ENCODE assay signal across 23 cellular contexts in genomic region chr2:7940120-7940386, GRCh38.
A peak's percentile ranks its signal among the peaks of the same experiment; 100 is the strongest.
DNase-seq lines count a peak whose midpoint lies in the region; ATAC-seq and TF ChIP-seq lines count a peak whose summit lies in the region.
"Had no signal": no experiment of that assay in that cellular context is flagged by ENCODE, and none has a peak within 500 bp of the region (broad histone marks: within the 10 kb centered on the region; RNA-seq: fewer than 3 reads in every experiment).

No MANE protein-coding gene starts in this region.

- H3K9me3 ChIP-seq in PC-3 (ENCODE audit: low read length), result no peaks in the 10 kb centered on the region
- H3K9me3 ChIP-seq in transverse colon, result no peaks in the 10 kb centered on the region
- H3K9me3 ChIP-seq in gastroesophageal sphincter, result no peaks in the 10 kb centered on the region
- H3K9me3 ChIP-seq: Caco-2, HAP-1 had no signal

- H3K36me3 Mint-ChIP-seq in natural killer cell treated with Interleukin-12 subunit alpha and Interleukin-12 subunit beta and Interleukin-15 and Interleukin-18, amount 100 ng/mL, for 72 hours, result no peaks in the 10 kb centered on the region
- no peaks in the 10 kb centered on the region for H3K36me3 Mint-ChIP-seq in natural killer cell
- H3K36me3 Mint-ChIP-seq in activated naive CD4-positive, alpha-beta T cell treated with anti-CD3 and anti-CD28 coated beads for 36 hours (ENCODE audit: low read depth), result no peaks in the 10 kb centered on the region
- H3K36me3 Mint-ChIP-seq: CD8-positive, alpha-beta T cell; IgD-negative memory B cell had no signal

- intact Hi-C loops in natural killer cell (cut with micrococcal nuclease) (no loop called here), PC-3 (cut with micrococcal nuclease) (no loop called here), left colon (cut with DNase I, micrococcal nuclease) (no loop called here), transverse colon (cut with DNase I; ENCODE audit: low total_unique reads) (no loop called here), dorsolateral prefrontal cortex (cut with DNase I) (no loop called here)
- intact Hi-C loops in activated naive CD4-positive, alpha-beta T cell treated with anti-CD3 and anti-CD28 coated beads for 36 hours (cut with micrococcal nuclease), result no loop called here

- POLR2A ChIA-PET in PC-3 (lab: Charles Lee; ENCODE audit: unreplicated experiment), result no interaction called here

- CTCF ChIA-PET in PC-3 (lab: Charles Lee), result no interaction called here
- CTCF ChIA-PET in activated naive CD4-positive, alpha-beta T cell treated with anti-CD3 and anti-CD28 coated beads for 36 hours (lab: Charles Lee), result interaction anchor here (0.5 kb wide), 1 partner anchor 536 kb away, joined by 3 read pairs; no protein-coding TSS in a partner anchor

- no peaks in the 10 kb centered on the region for H3K79me2 ChIP-seq in PC-3 (ENCODE audit: low read length)

- TF ChIP-seq EP300 in transverse colon (IDR thresholded peaks at IDR 0.05; ENCODE audit: low read depth) (no peak), gastroesophageal sphincter (IDR thresholded peaks at IDR 0.05) (no peak)

- no peak for TF ChIP-seq CTCF in natural killer cell (IDR thresholded peaks at IDR 0.05)
- no peak for TF ChIP-seq CTCF in PC-3 (conservative IDR thresholded peaks at IDR 0.05; ENCODE audit: low read depth, low read length)
- TF ChIP-seq CTCF in transverse colon (IDR thresholded peaks at IDR 0.05), result no peak
- no peak for TF ChIP-seq CTCF in dorsolateral prefrontal cortex (IDR thresholded peaks at IDR 0.05 in 54 of 56, conservative IDR thresholded peaks at IDR 0.05 in 2 of 56; ENCODE audit: low read depth in 1 of 56, partially characterized antibody in 56 of 56)
- TF ChIP-seq CTCF in gastroesophageal sphincter (IDR thresholded peaks at IDR 0.05), result no peak

- H3K4me1 ChIP-seq in PC-3 (ENCODE audit: insufficient read depth, low read length), result peaks cover 15% of the 10 kb centered on the region
- peaks cover 0 to 17% (median 5%) of the 10 kb centered on the region in 4 donors for H3K4me1 ChIP-seq in transverse colon
- H3K4me1 ChIP-seq in gastroesophageal sphincter, result no peaks in the 10 kb centered on the region
- H3K4me1 ChIP-seq: Caco-2, HAP-1 had no signal

- peaks cover 0 to 3% of the 10 kb centered on the region in 2 donors for H3K27me3 Mint-ChIP-seq in natural killer cell treated with Interleukin-12 subunit alpha and Interleukin-12 subunit beta and Interleukin-15 and Interleukin-18, amount 100 ng/mL, for 72 hours
- peaks cover 0 to 2% of the 10 kb centered on the region in 2 donors for H3K27me3 Mint-ChIP-seq in natural killer cell (ENCODE audit: low read depth in 2 of 2)
- H3K27me3 Mint-ChIP-seq in activated naive CD4-positive, alpha-beta T cell treated with anti-CD3 and anti-CD28 coated beads for 36 hours (ENCODE audit: low read depth), result no peaks in the 10 kb centered on the region

- DNase-seq in natural killer cell treated with Interleukin-12 subunit alpha and Interleukin-12 subunit beta and Interleukin-15 and Interleukin-18, amount 100 ng/mL, for 72 hours (ENCODE audit: low spot score), result no peak
- DNase-seq in natural killer cell (no peak), PC-3 (no peak), left colon (no peak), transverse colon (no peak), dorsolateral prefrontal cortex (no peak)
- DNase-seq in activated naive CD4-positive, alpha-beta T cell treated with anti-CD3 and anti-CD28 coated beads for 36 hours, result no peak
- DNase-seq: C1 segment of cervical spinal cord; Caco-2; CD8-positive, alpha-beta T cell; MM.1S; NCI-H1694; NCI-H2029 treated with DMSO at 0.1 percent for 48 hours; NCI-H69; SHP77 had no signal

- no peaks in the 10 kb centered on the region for H4K20me1 ChIP-seq in PC-3 (ENCODE audit: low read length)

- H3K4me2 ChIP-seq in PC-3 (ENCODE audit: low read length), result peak overlapping the region; percentile 12; the same call in 1 of the 2 replicates
- H3K4me2 ChIP-seq: GM23338, KMS-11 had no signal

- BruUV-seq in PC-3 (replicated peaks; lab: Mats Ljungman, UMichigan), result no TSS peak

- TF ChIP-seq POLR2A in transverse colon (IDR thresholded peaks at IDR 0.05), result no peak
- TF ChIP-seq POLR2A in gastroesophageal sphincter (IDR thresholded peaks at IDR 0.05), result no peak

- no peaks in the 10 kb centered on the region for H3K9me2 ChIP-seq in PC-3 (replicated peaks; ENCODE audit: low read length)

- H3K9me3 Mint-ChIP-seq in natural killer cell treated with Interleukin-12 subunit alpha and Interleukin-12 subunit beta and Interleukin-15 and Interleukin-18, amount 100 ng/mL, for 72 hours, result peaks cover 4% of the 10 kb centered on the region
- H3K9me3 Mint-ChIP-seq in natural killer cell, result no peaks in the 10 kb centered on the region
- H3K9me3 Mint-ChIP-seq in activated naive CD4-positive, alpha-beta T cell treated with anti-CD3 and anti-CD28 coated beads for 36 hours, result no peaks in the 10 kb centered on the region
- H3K9me3 Mint-ChIP-seq: CD8-positive, alpha-beta T cell; HFFc6 had no signal

- peaks cover 8 to 10% of the 10 kb centered on the region in 2 donors for H3K4me1 Mint-ChIP-seq in natural killer cell treated with Interleukin-12 subunit alpha and Interleukin-12 subunit beta and Interleukin-15 and Interleukin-18, amount 100 ng/mL, for 72 hours (ENCODE audit: low read depth in 2 of 2)
- no peaks in the 10 kb centered on the region for H3K4me1 Mint-ChIP-seq in natural killer cell
- peaks cover 4% of the 10 kb centered on the region for H3K4me1 Mint-ChIP-seq in activated naive CD4-positive, alpha-beta T cell treated with anti-CD3 and anti-CD28 coated beads for 36 hours (ENCODE audit: low read depth)
- H3K4me1 Mint-ChIP-seq: IgD-negative memory B cell had no signal

- H3K4me3 ChIP-seq in PC-3 (ENCODE audit: low read length) (no peak overlapping the region), transverse colon (no peak overlapping the region), dorsolateral prefrontal cortex (no peak overlapping the region), gastroesophageal sphincter (no peak overlapping the region)
- H3K4me3 ChIP-seq: GM23338, HAP-1 had no signal

- H3K27ac ChIP-seq in PC-3 (ENCODE audit: low read length), result peak overlapping the region; percentile 48
- peak overlapping the region; percentile 51 to 69 (median 67) for H3K27ac ChIP-seq in transverse colon
- H3K27ac ChIP-seq in dorsolateral prefrontal cortex, result no peak overlapping the region
- no peak overlapping the region for H3K27ac ChIP-seq in gastroesophageal sphincter
- H3K27ac ChIP-seq: KMS-11, RWPE1 had no signal

- H3K9ac ChIP-seq in PC-3 (ENCODE audit: low read length), result no peak overlapping the region; the same call in 1 of the 2 replicates
- H3K9ac ChIP-seq: KMS-11 had no signal

- ATAC-seq in natural killer cell treated with Interleukin-12 subunit alpha and Interleukin-12 subunit beta and Interleukin-15 and Interleukin-18, amount 100 ng/mL, for 72 hours, result no peak
- ATAC-seq in natural killer cell (no peak), PC-3 (no peak), left colon (peak; percentile 77), gastroesophageal sphincter (no peak)
- ATAC-seq: CD8-positive, alpha-beta T cell; GM23338; Panc1 had no signal

- in situ Hi-C loops in transverse colon (cut with MboI; ENCODE audit: low pct_ligation_motif_present in 1 of 4, low pct_unique_long_range_greater_than_20kb in 1 of 4, low sequenced_read_pairs in 3 of 4), result no loop called here

- peak overlapping the region; percentile 2 to 8 for H3K27ac Mint-ChIP-seq in natural killer cell treated with Interleukin-12 subunit alpha and Interleukin-12 subunit beta and Interleukin-15 and Interleukin-18, amount 100 ng/mL, for 72 hours
- no peak overlapping the region for H3K27ac Mint-ChIP-seq in natural killer cell
- no peak overlapping the region for H3K27ac Mint-ChIP-seq in activated naive CD4-positive, alpha-beta T cell treated with anti-CD3 and anti-CD28 coated beads for 36 hours
- H3K27ac Mint-ChIP-seq: CD8-positive, alpha-beta T cell; GM23338; HFFc6 had no signal

- H3F3A ChIP-seq in PC-3 (ENCODE audit: low read length, unreplicated experiment), result no peaks in the 10 kb centered on the region

- no peak overlapping the region for H3K4me3 Mint-ChIP-seq in natural killer cell treated with Interleukin-12 subunit alpha and Interleukin-12 subunit beta and Interleukin-15 and Interleukin-18, amount 100 ng/mL, for 72 hours
- no peak overlapping the region for H3K4me3 Mint-ChIP-seq in natural killer cell
- no peak overlapping the region for H3K4me3 Mint-ChIP-seq in activated naive CD4-positive, alpha-beta T cell treated with anti-CD3 and anti-CD28 coated beads for 36 hours
- H3K4me3 Mint-ChIP-seq: CD8-positive, alpha-beta T cell; GM23338; HFFc6; IgD-negative memory B cell had no signal

- H3K27me3 ChIP-seq in PC-3 (ENCODE audit: low read length) (no peaks in the 10 kb centered on the region), transverse colon (no peaks in the 10 kb centered on the region), dorsolateral prefrontal cortex (peaks cover 0 to 5% (median 0%) of the 10 kb centered on the region in 45 donors), gastroesophageal sphincter (no peaks in the 10 kb centered on the region)

- H2AFZ ChIP-seq in PC-3 (ENCODE audit: low read length), result no peak overlapping the region
- H2AFZ ChIP-seq: GM23338 had no signal

- WGBS in transverse colon (ENCODE audit: low coverage in 1 of 2), 2 donors, result 59 to 61% methylated on average over 2 of the region's 2 CpGs
- 85 to 94% methylated on average over 2 of the region's 2 CpGs for WGBS in gastroesophageal sphincter (ENCODE audit: low coverage in 1 of 2), 2 donors

- H3K36me3 ChIP-seq in PC-3 (ENCODE audit: low read depth, low read length) (no peaks in the 10 kb centered on the region), transverse colon (no peaks in the 10 kb centered on the region), gastroesophageal sphincter (no peaks in the 10 kb centered on the region)
- H3K36me3 ChIP-seq: HAP-1 had no signal

Comparison
In these comparisons a context has a peak if more than half of its experiments do, and no peak if none do; other contexts are left out.
1. H3K27ac Mint-ChIP-seq: peak in natural killer cell treated with Interleukin-12 subunit alpha and Interleukin-12 subunit beta and Interleukin-15 and Interleukin-18, amount 100 ng/mL, for 72 hours (2 of 2); none in natural killer cell (0 of 2) and activated naive CD4-positive, alpha-beta T cell treated with anti-CD3 and anti-CD28 coated beads for 36 hours (single experiment).
2. H3K27ac ChIP-seq: peak in PC-3 (single experiment) and transverse colon (4 of 4); none in dorsolateral prefrontal cortex (0 of 59) and gastroesophageal sphincter (0 of 4).